Comparison of ENCODE assay signal across 35 cellular contexts in genomic region chr18:48689548-48689947, GRCh38.
"Had no signal": no experiment of that assay in that cellular context is flagged by ENCODE, and none has a peak within 500 bp of the region (broad histone marks: within the 10 kb centered on the region; RNA-seq: fewer than 3 reads in every experiment).

No MANE protein-coding gene starts in this region.

- H3K4me1 Mint-ChIP-seq: activated CD8-positive, alpha-beta memory T cell treated with anti-CD3 and anti-CD28 coated beads, Interleukin-2, amount 10 ng/mL, durations not matched to agents 7 days and 5 days; activated naive CD4-positive, alpha-beta T cell treated with anti-CD3 and anti-CD28 coated beads, Interleukin-2, amount 50 U/mL, for 24 hours had no signal

- H3K4me1 ChIP-seq: breast epithelium, esophagus squamous epithelium had no signal

- H3K36me3 Mint-ChIP-seq: activated CD4-positive, alpha-beta memory T cell treated with anti-CD3 and anti-CD28 coated beads for 36 hours; activated CD8-positive, alpha-beta memory T cell treated with anti-CD3 and anti-CD28 coated beads, Interleukin-2, amount 10 ng/mL, durations not matched to agents 7 days and 5 days; activated naive CD4-positive, alpha-beta T cell treated with anti-CD3 and anti-CD28 coated beads, Interleukin-2, amount 50 U/mL, for 24 hours; activated naive CD8-positive, alpha-beta T cell treated with anti-CD3 and anti-CD28 coated beads, Interleukin-2, amount 10 ng/mL, durations not matched to agents 7 days and 5 days had no signal

- FAIRE-seq: colon, endometrium, endothelial cell of umbilical vein had no signal

- H3K9me3 ChIP-seq: ascending aorta, breast epithelium, esophagus squamous epithelium, gastroesophageal sphincter had no signal

- H3K36me3 ChIP-seq: breast epithelium, cardiac muscle cell had no signal

- H3K27ac Mint-ChIP-seq: activated CD4-positive, alpha-beta memory T cell treated with anti-CD3 and anti-CD28 coated beads for 36 hours; activated CD8-positive, alpha-beta memory T cell treated with anti-CD3 and anti-CD28 coated beads, Interleukin-2, amount 10 ng/mL, durations not matched to agents 7 days and 5 days; activated CD8-positive, alpha-beta T cell treated with anti-CD3 and anti-CD28 coated beads, Interleukin-2, amount 10 ng/mL, durations not matched to agents 7 days and 5 days; activated naive CD4-positive, alpha-beta T cell treated with anti-CD3 and anti-CD28 coated beads for 36 hours; activated naive CD4-positive, alpha-beta T cell treated with anti-CD3 and anti-CD28 coated beads, Interleukin-2, amount 50 U/mL, for 24 hours; activated naive CD8-positive, alpha-beta T cell treated with anti-CD3 and anti-CD28 coated beads, Interleukin-2, amount 10 ng/mL, durations not matched to agents 7 days and 5 days; activated T-helper 1 cell treated with anti-CD3 and anti-CD28 coated beads, Interleukin-12 subunit alpha, Interleukin-12 subunit beta, Interleukin-2, Interleukin-4 antibody, amounts not matched to agents 30 ng/mL and 10 ng/mL and 1 ng/mL, durations not matched to agents 14 hours and 24 hours and 36 hours; activated T-helper 2 cell treated with anti-CD3 and anti-CD28 coated beads, Interferon-gamma antibody, Interleukin-2, Interleukin-4, amounts not matched to agents 10 μg/mL and 5 μg/mL and 100 μg/mL, durations not matched to agents 14 hours and 24 hours and 36 hours; T-helper 17 cell; T-helper 2 cell treated with Interferon-gamma antibody and Interleukin-4, amounts not matched to agents 5 μg/mL and 100 μg/mL, for 36 hours had no signal

- ATAC-seq: activated CD8-positive, alpha-beta memory T cell treated with anti-CD3 and anti-CD28 coated beads, Interleukin-2, amount 10 ng/mL, durations not matched to agents 7 days and 5 days; activated CD8-positive, alpha-beta T cell treated with anti-CD3 and anti-CD28 coated beads, Interleukin-2, amount 10 ng/mL, durations not matched to agents 7 days and 5 days; gastroesophageal sphincter; T-helper 17 cell had no signal

- H3K27ac ChIP-seq: ascending aorta, breast epithelium, cardiac muscle cell, epithelial cell of prostate, esophagus squamous epithelium had no signal

- H3K4me3 ChIP-seq: ascending aorta, breast epithelium, cardiac muscle cell, esophagus squamous epithelium, gastroesophageal sphincter had no signal

- H3K4me3 Mint-ChIP-seq: activated CD4-positive, alpha-beta memory T cell treated with anti-CD3 and anti-CD28 coated beads for 36 hours; activated CD8-positive, alpha-beta memory T cell treated with anti-CD3 and anti-CD28 coated beads, Interleukin-2, amount 10 ng/mL, durations not matched to agents 7 days and 5 days; activated CD8-positive, alpha-beta T cell treated with anti-CD3 and anti-CD28 coated beads, Interleukin-2, amount 10 ng/mL, durations not matched to agents 7 days and 5 days; activated naive CD4-positive, alpha-beta T cell treated with anti-CD3 and anti-CD28 coated beads for 36 hours; activated naive CD4-positive, alpha-beta T cell treated with anti-CD3 and anti-CD28 coated beads, Interleukin-2, amount 50 U/mL, for 24 hours; activated naive CD8-positive, alpha-beta T cell treated with anti-CD3 and anti-CD28 coated beads, Interleukin-2, amount 10 ng/mL, durations not matched to agents 7 days and 5 days; activated T-helper 1 cell treated with anti-CD3 and anti-CD28 coated beads, Interleukin-12 subunit alpha, Interleukin-12 subunit beta, Interleukin-2, Interleukin-4 antibody, amounts not matched to agents 30 ng/mL and 10 ng/mL and 1 ng/mL, durations not matched to agents 14 hours and 24 hours and 36 hours; brain; T-helper 17 cell; T-helper 2 cell treated with Interferon-gamma antibody and Interleukin-4, amounts not matched to agents 5 μg/mL and 100 μg/mL, for 36 hours had no signal

- DNase-seq: activated CD4-positive, alpha-beta memory T cell treated with anti-CD3 and anti-CD28 coated beads for 36 hours; activated CD4-positive, alpha-beta T cell treated with anti-CD3 and anti-CD28 coated beads for 48 hours; activated CD4-positive, alpha-beta T cell treated with anti-CD3 and anti-CD28 coated beads, Interleukin-2, amount 50 U/mL, for 1 hour; activated CD4-positive, CD25-positive, alpha-beta regulatory T cell; activated CD8-positive, alpha-beta memory T cell treated with anti-CD3 and anti-CD28 coated beads, Interleukin-2, amount 10 ng/mL, durations not matched to agents 7 days and 5 days; activated CD8-positive, alpha-beta memory T cell treated with anti-CD3 and anti-CD28 coated beads, Interleukin-2, amount 50 U/mL, for 4 hours; activated CD8-positive, alpha-beta T cell treated with anti-CD3 and anti-CD28 coated beads, Interleukin-2, amount 10 ng/mL, durations not matched to agents 7 days and 5 days; activated effector memory CD4-positive, alpha-beta T cell treated with anti-CD3 and anti-CD28 coated beads, Interleukin-2, amount 50 U/mL, for 16 hours; activated naive CD4-positive, alpha-beta T cell treated with anti-CD3 and anti-CD28 coated beads for 36 hours; activated naive CD8-positive, alpha-beta T cell treated with anti-CD3 and anti-CD28 coated beads, Interleukin-2, amount 10 ng/mL, durations not matched to agents 7 days and 5 days; activated T-cell treated with anti-CD3 and anti-CD28 coated beads, Interleukin-2, amount 50 U/mL, for 1 hour; activated T-cell treated with anti-CD3 and anti-CD28 coated beads, Interleukin-2, amount 50 U/mL, for 48 hours; central memory CD4-positive, alpha-beta T cell; cerebellar nuclear complex; cortex of kidney; dermis blood vessel endothelial cell; effector CD8-positive, alpha-beta T cell; esophagus squamous epithelium; foreskin melanocyte; T-helper 1 cell; T-helper 17 cell; T1000 had no signal

- H3K27me3 Mint-ChIP-seq: activated CD4-positive, alpha-beta memory T cell treated with anti-CD3 and anti-CD28 coated beads for 36 hours; activated naive CD4-positive, alpha-beta T cell treated with anti-CD3 and anti-CD28 coated beads, Interleukin-2, amount 50 U/mL, for 24 hours; brain had no signal

- H3K9me3 Mint-ChIP-seq: activated CD4-positive, alpha-beta memory T cell treated with anti-CD3 and anti-CD28 coated beads for 36 hours; activated naive CD4-positive, alpha-beta T cell treated with anti-CD3 and anti-CD28 coated beads for 36 hours; activated naive CD4-positive, alpha-beta T cell treated with anti-CD3 and anti-CD28 coated beads, Interleukin-2, amount 50 U/mL, for 24 hours; activated naive CD8-positive, alpha-beta T cell treated with anti-CD3 and anti-CD28 coated beads, Interleukin-2, amount 10 ng/mL, durations not matched to agents 7 days and 5 days; activated T-helper 1 cell treated with anti-CD3 and anti-CD28 coated beads, Interleukin-12 subunit alpha, Interleukin-12 subunit beta, Interleukin-2, Interleukin-4 antibody, amounts not matched to agents 30 ng/mL and 10 ng/mL and 1 ng/mL, durations not matched to agents 14 hours and 24 hours and 36 hours; activated T-helper 2 cell treated with anti-CD3 and anti-CD28 coated beads, Interferon-gamma antibody, Interleukin-2, Interleukin-4, amounts not matched to agents 10 μg/mL and 5 μg/mL and 100 μg/mL, durations not matched to agents 14 hours and 24 hours and 36 hours; brain; T-helper 2 cell treated with Interferon-gamma antibody and Interleukin-4, amounts not matched to agents 5 μg/mL and 100 μg/mL, for 36 hours had no signal
